In the genomic region with DNA sequence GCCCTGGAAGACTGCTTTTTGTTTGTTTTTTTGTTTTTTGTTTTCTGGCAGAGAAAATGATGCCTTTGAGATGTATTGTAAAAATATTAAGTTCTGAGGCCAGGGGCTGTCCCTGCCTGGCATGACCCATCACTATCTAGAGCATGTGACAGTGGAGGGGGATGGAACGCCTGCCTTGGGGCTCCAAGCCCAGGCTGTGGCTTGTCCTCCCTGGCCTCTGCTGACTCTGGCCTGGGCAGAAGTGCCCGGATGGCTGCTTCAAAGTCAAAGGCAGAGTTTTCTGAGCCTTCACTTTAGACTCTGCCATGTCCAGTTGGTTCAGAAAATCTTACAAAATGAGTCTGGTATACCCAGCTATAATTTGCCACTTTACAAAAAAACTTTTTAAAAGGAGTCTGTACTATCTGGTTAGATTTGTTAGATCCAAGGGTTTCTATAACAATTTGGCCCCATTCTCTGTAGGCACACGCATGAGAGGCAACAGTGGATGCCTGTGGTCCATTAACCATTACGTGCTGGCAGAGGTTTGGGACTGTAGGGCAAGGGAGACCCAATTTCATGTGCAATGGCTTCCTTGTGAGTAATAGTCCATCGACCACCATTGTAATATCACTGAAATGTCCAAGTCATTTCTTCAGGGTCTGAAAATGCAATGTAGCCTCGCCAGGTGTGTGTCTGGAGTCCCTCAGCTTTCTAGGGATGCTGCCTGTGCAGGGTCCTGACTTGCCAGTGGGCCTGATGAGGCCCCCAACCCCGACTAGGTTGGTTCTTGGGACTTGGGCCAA, we compare ENCODE assay signal across 17 cellular contexts.
"Had no signal": no experiment of that assay in that cellular context is flagged by ENCODE, and none has a peak within 500 bp of the region (broad histone marks: within the 10 kb centered on the region; RNA-seq: fewer than 3 reads in every experiment).

No MANE protein-coding gene starts in this region.

- H3K9me3 ChIP-seq: ascending aorta, esophagus squamous epithelium, prostate gland, stomach, thoracic aorta, uterus had no signal

- H3K79me2 ChIP-seq: hepatocyte had no signal

- H3K4me2 ChIP-seq: hepatocyte had no signal

- H3K27me3 ChIP-seq: ascending aorta, esophagus squamous epithelium, uterus had no signal

- H3K4me3 ChIP-seq: ascending aorta, esophagus squamous epithelium, hepatocyte, lung, prostate gland, stomach, thoracic aorta, uterus had no signal

- H2AFZ ChIP-seq: hepatocyte had no signal

- H3K27ac ChIP-seq: ascending aorta, esophagus squamous epithelium, hepatocyte, prostate gland, stomach, uterus had no signal

- ATAC-seq: activated T-cell treated with anti-CD3 and anti-CD28 coated beads, Interleukin-2, amount 50 U/mL, for 72 hours; natural killer cell treated with Interleukin-12 subunit alpha and Interleukin-12 subunit beta and Interleukin-15 and Interleukin-18, amount 100 ng/mL, for 72 hours had no signal

- DNase-seq: activated CD4-positive, alpha-beta T cell treated with anti-CD3 and anti-CD28 coated beads for 1 hour; activated CD4-positive, alpha-beta T cell treated with anti-CD3 and anti-CD28 coated beads, Interleukin-2, amount 50 U/mL, for 48 hours; activated gamma-delta T cell treated with Interleukin-2 at 50 U/mL for 16 hours; activated naive CD8-positive, alpha-beta T cell treated with anti-CD3 and anti-CD28 coated beads, Interleukin-2, amount 10 ng/mL, durations not matched to agents 7 days and 5 days; activated T-cell treated with anti-CD3 and anti-CD28 coated beads, Interleukin-2, amount 50 U/mL, for 72 hours; esophagus squamous epithelium; foreskin melanocyte; occipital lobe; stimulated activated CD4-positive, alpha-beta T cell treated with anti-CD3 and anti-CD28 coated beads, Interleukin-4, amount 100 ng/mL, for 4 hours; stomach; uterus had no signal

- H3K36me3 ChIP-seq: ascending aorta, esophagus squamous epithelium, prostate gland, stomach, thoracic aorta, uterus had no signal

- H3K4me1 ChIP-seq: ascending aorta, esophagus squamous epithelium, prostate gland, stomach, uterus had no signal
